In the genomic region with DNA sequence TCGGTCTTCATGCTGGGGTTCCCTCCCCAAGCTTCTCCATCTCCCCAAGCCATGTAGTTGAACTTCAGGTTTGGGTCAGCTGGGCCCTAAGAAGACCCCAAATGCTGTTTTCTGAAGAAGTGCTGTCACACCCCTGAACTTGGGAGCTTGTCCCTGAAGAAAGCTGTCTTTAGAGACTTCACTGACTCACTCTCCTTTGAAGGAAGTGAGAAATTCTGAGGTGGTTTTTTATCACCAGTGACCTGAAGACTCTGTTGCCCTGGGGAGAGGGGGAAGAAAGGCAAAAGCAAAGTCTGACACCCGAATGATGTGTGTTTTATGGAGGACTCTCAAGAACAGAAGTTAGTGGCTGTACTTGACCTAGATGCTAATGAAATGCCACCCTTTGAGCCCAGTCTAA, we compare ENCODE assay signal across 11 cellular contexts.
A peak's percentile ranks its signal among the peaks of the same experiment; 100 is the strongest.
DNase-seq lines count a peak whose midpoint lies in the region; ATAC-seq, FAIRE-seq and TF ChIP-seq lines count a peak whose summit lies in the region.
"Had no signal": no experiment of that assay in that cellular context is flagged by ENCODE, and none has a peak within 500 bp of the region (broad histone marks: within the 10 kb centered on the region; RNA-seq: fewer than 3 reads in every experiment).

No MANE protein-coding gene starts in this region.

- H3K14ac ChIP-seq in neuronal stem cell (ENCODE audit: low read length), result no peak overlapping the region

- peak; percentile 74 for FAIRE-seq in GM18507 (lab: Jason Lieb, UNC)
- FAIRE-seq: G401.6 had no signal

- H3K4ac ChIP-seq in neuronal stem cell (ENCODE audit: low read length), result no peak overlapping the region

- H4K20me1 ChIP-seq in PC-3 (ENCODE audit: low read length) (no peaks in the 10 kb centered on the region), GM23248 (ENCODE audit: insufficient read depth) (no peaks in the 10 kb centered on the region)

- H3K4me2 ChIP-seq in PC-3 (ENCODE audit: low read length), result peak overlapping the region; percentile 37
- no peak overlapping the region for H3K4me2 ChIP-seq in neuronal stem cell (ENCODE audit: insufficient read depth, low read length, poor library complexity, severe bottlenecking)
- no peak overlapping the region for H3K4me2 ChIP-seq in GM23248 (ENCODE audit: unreplicated experiment)

- ATAC-seq in HG02938 (IDR thresholded peaks at IDR 0.05; ENCODE audit: unreplicated experiment), result peak; percentile 51
- peak; percentile 66 for ATAC-seq in PC-3
- ATAC-seq in HG03025 (IDR thresholded peaks at IDR 0.05; ENCODE audit: low FRiP score, unreplicated experiment), result no peak

- H3F3A ChIP-seq in PC-3 (ENCODE audit: low read length, unreplicated experiment), result no peaks in the 10 kb centered on the region
- H3F3A ChIP-seq in GM23248 (ENCODE audit: insufficient read depth), result no peaks in the 10 kb centered on the region

- H4K91ac ChIP-seq in neuronal stem cell (ENCODE audit: low read depth, low read length, poor library complexity), result no peak overlapping the region

- WGBS in neuronal stem cell (ENCODE audit: extremely low coverage in 2 of 2, insufficient read length in 2 of 2, insufficient replicate concordance in 1 of 2), 2 donors, result no CpG with 5 or more reads among the region's 2 CpGs
- 38 to 68% methylated on average over 2 of the region's 2 CpGs for WGBS in GM23248 (ENCODE audit: low coverage in 1 of 2, low lambda C conversion rate in 2 of 2, missing lambda C conversion rate in 2 of 2), 2 experiments

- CTCF ChIA-PET in PC-3 (lab: Charles Lee), result interaction anchor here (0.5 to 1.0 kb wide), 2 partner anchors 58 to 226 kb away, joined by 3 to 10 read pairs; no protein-coding TSS in a partner anchor

- H2AFZ ChIP-seq in PC-3 (ENCODE audit: low read length) (no peak overlapping the region), neuronal stem cell (ENCODE audit: low read length) (no peak overlapping the region), GM23248 (no peak overlapping the region)

- no peak overlapping the region for H2BK120ac ChIP-seq in neuronal stem cell (ENCODE audit: low read depth, low read length)

- H3K36me3 ChIP-seq in PC-3 (ENCODE audit: low read depth, low read length) (no peaks in the 10 kb centered on the region), neuronal stem cell (replicated peaks in 1 of 2; ENCODE audit: control insufficient read depth in 2 of 2, insufficient read depth in 2 of 2, low read length in 2 of 2) (no peaks in the 10 kb centered on the region), GM23248 (ENCODE audit: low read depth) (no peaks in the 10 kb centered on the region)
- H3K36me3 ChIP-seq: ascending aorta had no signal

- no peak overlapping the region for H2BK5ac ChIP-seq in neuronal stem cell (ENCODE audit: low read length)

- H3K9me3 ChIP-seq in PC-3 (ENCODE audit: low read length) (no peaks in the 10 kb centered on the region), neuronal stem cell (replicated peaks in 1 of 2; ENCODE audit: control insufficient read depth in 2 of 2, insufficient read depth in 1 of 2, low read depth in 1 of 2, low read length in 2 of 2) (no peaks in the 10 kb centered on the region), GM23248 (ENCODE audit: low read depth) (no peaks in the 10 kb centered on the region)
- H3K9me3 ChIP-seq: ascending aorta had no signal

- in situ Hi-C loops in GM23248 (cut with MboI), result no loop called here

- H3K79me1 ChIP-seq in neuronal stem cell (ENCODE audit: low read depth, low read length), result no peaks in the 10 kb centered on the region

- DNase-seq in GM18507 (ENCODE audit: extremely low spot score, insufficient read length, low read depth) (no peak), PC-3 (peak; percentile 79), neuronal stem cell (ENCODE audit: low spot score) (no peak), GM23248 (no peak)
- no peak for DNase-seq in activated CD4-positive, alpha-beta T cell treated with anti-CD3 and anti-CD28 coated beads, Interleukin-2, amount 50 U/mL, for 48 hours
- DNase-seq: activated T-cell treated with anti-CD3 and anti-CD28 coated beads, Interleukin-2, amount 50 U/mL, for 4 hours; CD4-positive, CD25-positive, alpha-beta regulatory T cell had no signal

- no peak overlapping the region for H4K8ac ChIP-seq in neuronal stem cell (ENCODE audit: low read depth, low read length)

- TF ChIP-seq CTCF in PC-3 (conservative IDR thresholded peaks at IDR 0.05; ENCODE audit: low read depth, low read length), result no peak

- peaks cover 40% of the 10 kb centered on the region for H3K4me1 ChIP-seq in PC-3 (ENCODE audit: insufficient read depth, low read length)
- H3K4me1 ChIP-seq in neuronal stem cell (ENCODE audit: control insufficient read depth in 2 of 2, insufficient read depth in 1 of 2, low read depth in 1 of 2, low read length in 2 of 2), result peaks cover 2 to 16% of the 10 kb centered on the region in 2 donors
- no peaks in the 10 kb centered on the region for H3K4me1 ChIP-seq in GM23248 (ENCODE audit: insufficient read depth)
- H3K4me1 ChIP-seq: ascending aorta had no signal

- POLR2A ChIA-PET in PC-3 (lab: Charles Lee; ENCODE audit: unreplicated experiment), result no interaction called here

- no peak overlapping the region for H2BK15ac ChIP-seq in neuronal stem cell (ENCODE audit: low read length)

- no peaks in the 10 kb centered on the region for H3K79me2 ChIP-seq in PC-3 (ENCODE audit: low read length)
- no peaks in the 10 kb centered on the region for H3K79me2 ChIP-seq in GM23248 (ENCODE audit: insufficient read depth)

- H2AK5ac ChIP-seq in neuronal stem cell (ENCODE audit: low read depth, low read length), result no peak overlapping the region

- H3K9ac ChIP-seq in PC-3 (ENCODE audit: low read length), result no peak overlapping the region
- no peak overlapping the region for H3K9ac ChIP-seq in neuronal stem cell (ENCODE audit: low read depth, low read length, poor library complexity)
- no peak overlapping the region for H3K9ac ChIP-seq in GM23248

- H3K9me2 ChIP-seq in PC-3 (replicated peaks; ENCODE audit: low read length), result no peaks in the 10 kb centered on the region
- H3K9me2 ChIP-seq in GM23248 (ENCODE audit: insufficient read depth), result no peaks in the 10 kb centered on the region

- no peak overlapping the region for H3K23ac ChIP-seq in neuronal stem cell (ENCODE audit: low read depth, low read length, poor library complexity)

- H3K4me3 ChIP-seq in PC-3 (ENCODE audit: low read length) (no peak overlapping the region), neuronal stem cell (ENCODE audit: low read length in 2 of 2) (no peak overlapping the region), GM23248 (no peak overlapping the region)
- H3K4me3 ChIP-seq: ascending aorta had no signal

- peak overlapping the region; percentile 30 for H3K18ac ChIP-seq in neuronal stem cell (ENCODE audit: low read length)

- H3K27ac ChIP-seq in PC-3 (ENCODE audit: low read length) (peak overlapping the region; percentile 42), neuronal stem cell (replicated peaks; ENCODE audit: low read length) (no peak overlapping the region), GM23248 (no peak overlapping the region)
- H3K27ac ChIP-seq: ascending aorta had no signal

- BruUV-seq in PC-3 (replicated peaks; lab: Mats Ljungman, UMichigan), result no TSS peak

- H3K27me3 ChIP-seq in PC-3 (ENCODE audit: low read length) (no peaks in the 10 kb centered on the region), neuronal stem cell (ENCODE audit: control insufficient read depth in 3 of 3, insufficient read depth in 3 of 3, low read depth in 1 of 3, low read length in 3 of 3) (peaks cover 0 to 4% (median 0%) of the 10 kb centered on the region in 3 experiments), GM23248 (replicated peaks; ENCODE audit: insufficient read depth) (peaks cover 64% of the 10 kb centered on the region)
- H3K27me3 ChIP-seq: ascending aorta had no signal

- no peak overlapping the region for H2BK12ac ChIP-seq in neuronal stem cell (ENCODE audit: low read length)

- intact Hi-C loops in PC-3 (cut with micrococcal nuclease), result loop anchor here (2.0 to 5.0 kb wide), 2 partner anchors 34 to 225 kb away; no protein-coding TSS in a partner anchor
